Comparison of ENCODE assay signal across 2 cellular contexts in the genomic region with DNA sequence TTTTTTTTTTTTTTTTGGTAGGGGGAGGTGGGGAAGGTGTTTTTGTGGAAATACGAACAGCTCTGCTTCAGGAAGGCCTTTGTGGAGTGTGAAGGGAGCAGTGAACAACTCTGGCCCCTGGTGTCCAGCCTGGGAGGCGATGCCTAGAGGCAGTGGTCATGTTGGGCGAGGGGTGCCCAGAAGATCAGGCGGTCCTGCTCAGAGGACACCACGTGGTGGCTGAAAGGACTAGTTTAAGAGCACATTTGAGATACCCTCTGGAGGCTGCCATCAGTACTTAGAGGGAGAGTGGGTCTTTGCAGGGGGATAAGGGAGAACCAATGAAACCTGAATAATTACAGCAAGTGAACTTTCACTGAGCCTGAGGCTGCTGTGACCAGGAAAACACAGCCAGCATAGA.
TF ChIP-seq lines count a peak whose summit lies in the region.

No MANE protein-coding gene starts in this region.

TF ChIP-seq in GM23338, 12 proteins besides CTCF, POLR2A, EP300 and RAD21 (continues in another document):
- TF ChIP-seq EZH2 (IDR thresholded peaks at IDR 0.05; ENCODE audit: low read depth, unreplicated experiment) (no peak), EZH2phosphoT487 (IDR thresholded peaks at IDR 0.05; ENCODE audit: unreplicated experiment) (no peak), POLR2AphosphoS5 (IDR thresholded peaks at IDR 0.05; ENCODE audit: low read depth) (no peak), STAT1 (IDR thresholded peaks at IDR 0.05; ENCODE audit: unreplicated experiment) (no peak), NANOG (IDR thresholded peaks at IDR 0.05; ENCODE audit: borderline replicate concordance) (no peak), CREB1 (CRISPR knock-in tag; IDR thresholded peaks at IDR 0.05; ENCODE audit: low read depth) (no peak), ZNF114 (CRISPR knock-in tag; IDR thresholded peaks at IDR 0.05) (no peak)
- TF ChIP-seq, protein P1, sequence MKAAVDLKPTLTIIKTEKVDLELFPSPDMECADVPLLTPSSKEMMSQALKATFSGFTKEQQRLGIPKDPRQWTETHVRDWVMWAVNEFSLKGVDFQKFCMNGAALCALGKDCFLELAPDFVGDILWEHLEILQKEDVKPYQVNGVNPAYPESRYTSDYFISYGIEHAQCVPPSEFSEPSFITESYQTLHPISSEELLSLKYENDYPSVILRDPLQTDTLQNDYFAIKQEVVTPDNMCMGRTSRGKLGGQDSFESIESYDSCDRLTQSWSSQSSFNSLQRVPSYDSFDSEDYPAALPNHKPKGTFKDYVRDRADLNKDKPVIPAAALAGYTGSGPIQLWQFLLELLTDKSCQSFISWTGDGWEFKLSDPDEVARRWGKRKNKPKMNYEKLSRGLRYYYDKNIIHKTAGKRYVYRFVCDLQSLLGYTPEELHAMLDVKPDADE (IDR thresholded peaks at IDR 0.05): no peak
- TF ChIP-seq, protein P2, sequence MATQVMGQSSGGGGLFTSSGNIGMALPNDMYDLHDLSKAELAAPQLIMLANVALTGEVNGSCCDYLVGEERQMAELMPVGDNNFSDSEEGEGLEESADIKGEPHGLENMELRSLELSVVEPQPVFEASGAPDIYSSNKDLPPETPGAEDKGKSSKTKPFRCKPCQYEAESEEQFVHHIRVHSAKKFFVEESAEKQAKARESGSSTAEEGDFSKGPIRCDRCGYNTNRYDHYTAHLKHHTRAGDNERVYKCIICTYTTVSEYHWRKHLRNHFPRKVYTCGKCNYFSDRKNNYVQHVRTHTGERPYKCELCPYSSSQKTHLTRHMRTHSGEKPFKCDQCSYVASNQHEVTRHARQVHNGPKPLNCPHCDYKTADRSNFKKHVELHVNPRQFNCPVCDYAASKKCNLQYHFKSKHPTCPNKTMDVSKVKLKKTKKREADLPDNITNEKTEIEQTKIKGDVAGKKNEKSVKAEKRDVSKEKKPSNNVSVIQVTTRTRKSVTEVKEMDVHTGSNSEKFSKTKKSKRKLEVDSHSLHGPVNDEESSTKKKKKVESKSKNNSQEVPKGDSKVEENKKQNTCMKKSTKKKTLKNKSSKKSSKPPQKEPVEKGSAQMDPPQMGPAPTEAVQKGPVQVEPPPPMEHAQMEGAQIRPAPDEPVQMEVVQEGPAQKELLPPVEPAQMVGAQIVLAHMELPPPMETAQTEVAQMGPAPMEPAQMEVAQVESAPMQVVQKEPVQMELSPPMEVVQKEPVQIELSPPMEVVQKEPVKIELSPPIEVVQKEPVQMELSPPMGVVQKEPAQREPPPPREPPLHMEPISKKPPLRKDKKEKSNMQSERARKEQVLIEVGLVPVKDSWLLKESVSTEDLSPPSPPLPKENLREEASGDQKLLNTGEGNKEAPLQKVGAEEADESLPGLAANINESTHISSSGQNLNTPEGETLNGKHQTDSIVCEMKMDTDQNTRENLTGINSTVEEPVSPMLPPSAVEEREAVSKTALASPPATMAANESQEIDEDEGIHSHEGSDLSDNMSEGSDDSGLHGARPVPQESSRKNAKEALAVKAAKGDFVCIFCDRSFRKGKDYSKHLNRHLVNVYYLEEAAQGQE (IDR thresholded peaks at IDR 0.05; ENCODE audit: unreplicated experiment): no peak
- TF ChIP-seq, protein P3, sequence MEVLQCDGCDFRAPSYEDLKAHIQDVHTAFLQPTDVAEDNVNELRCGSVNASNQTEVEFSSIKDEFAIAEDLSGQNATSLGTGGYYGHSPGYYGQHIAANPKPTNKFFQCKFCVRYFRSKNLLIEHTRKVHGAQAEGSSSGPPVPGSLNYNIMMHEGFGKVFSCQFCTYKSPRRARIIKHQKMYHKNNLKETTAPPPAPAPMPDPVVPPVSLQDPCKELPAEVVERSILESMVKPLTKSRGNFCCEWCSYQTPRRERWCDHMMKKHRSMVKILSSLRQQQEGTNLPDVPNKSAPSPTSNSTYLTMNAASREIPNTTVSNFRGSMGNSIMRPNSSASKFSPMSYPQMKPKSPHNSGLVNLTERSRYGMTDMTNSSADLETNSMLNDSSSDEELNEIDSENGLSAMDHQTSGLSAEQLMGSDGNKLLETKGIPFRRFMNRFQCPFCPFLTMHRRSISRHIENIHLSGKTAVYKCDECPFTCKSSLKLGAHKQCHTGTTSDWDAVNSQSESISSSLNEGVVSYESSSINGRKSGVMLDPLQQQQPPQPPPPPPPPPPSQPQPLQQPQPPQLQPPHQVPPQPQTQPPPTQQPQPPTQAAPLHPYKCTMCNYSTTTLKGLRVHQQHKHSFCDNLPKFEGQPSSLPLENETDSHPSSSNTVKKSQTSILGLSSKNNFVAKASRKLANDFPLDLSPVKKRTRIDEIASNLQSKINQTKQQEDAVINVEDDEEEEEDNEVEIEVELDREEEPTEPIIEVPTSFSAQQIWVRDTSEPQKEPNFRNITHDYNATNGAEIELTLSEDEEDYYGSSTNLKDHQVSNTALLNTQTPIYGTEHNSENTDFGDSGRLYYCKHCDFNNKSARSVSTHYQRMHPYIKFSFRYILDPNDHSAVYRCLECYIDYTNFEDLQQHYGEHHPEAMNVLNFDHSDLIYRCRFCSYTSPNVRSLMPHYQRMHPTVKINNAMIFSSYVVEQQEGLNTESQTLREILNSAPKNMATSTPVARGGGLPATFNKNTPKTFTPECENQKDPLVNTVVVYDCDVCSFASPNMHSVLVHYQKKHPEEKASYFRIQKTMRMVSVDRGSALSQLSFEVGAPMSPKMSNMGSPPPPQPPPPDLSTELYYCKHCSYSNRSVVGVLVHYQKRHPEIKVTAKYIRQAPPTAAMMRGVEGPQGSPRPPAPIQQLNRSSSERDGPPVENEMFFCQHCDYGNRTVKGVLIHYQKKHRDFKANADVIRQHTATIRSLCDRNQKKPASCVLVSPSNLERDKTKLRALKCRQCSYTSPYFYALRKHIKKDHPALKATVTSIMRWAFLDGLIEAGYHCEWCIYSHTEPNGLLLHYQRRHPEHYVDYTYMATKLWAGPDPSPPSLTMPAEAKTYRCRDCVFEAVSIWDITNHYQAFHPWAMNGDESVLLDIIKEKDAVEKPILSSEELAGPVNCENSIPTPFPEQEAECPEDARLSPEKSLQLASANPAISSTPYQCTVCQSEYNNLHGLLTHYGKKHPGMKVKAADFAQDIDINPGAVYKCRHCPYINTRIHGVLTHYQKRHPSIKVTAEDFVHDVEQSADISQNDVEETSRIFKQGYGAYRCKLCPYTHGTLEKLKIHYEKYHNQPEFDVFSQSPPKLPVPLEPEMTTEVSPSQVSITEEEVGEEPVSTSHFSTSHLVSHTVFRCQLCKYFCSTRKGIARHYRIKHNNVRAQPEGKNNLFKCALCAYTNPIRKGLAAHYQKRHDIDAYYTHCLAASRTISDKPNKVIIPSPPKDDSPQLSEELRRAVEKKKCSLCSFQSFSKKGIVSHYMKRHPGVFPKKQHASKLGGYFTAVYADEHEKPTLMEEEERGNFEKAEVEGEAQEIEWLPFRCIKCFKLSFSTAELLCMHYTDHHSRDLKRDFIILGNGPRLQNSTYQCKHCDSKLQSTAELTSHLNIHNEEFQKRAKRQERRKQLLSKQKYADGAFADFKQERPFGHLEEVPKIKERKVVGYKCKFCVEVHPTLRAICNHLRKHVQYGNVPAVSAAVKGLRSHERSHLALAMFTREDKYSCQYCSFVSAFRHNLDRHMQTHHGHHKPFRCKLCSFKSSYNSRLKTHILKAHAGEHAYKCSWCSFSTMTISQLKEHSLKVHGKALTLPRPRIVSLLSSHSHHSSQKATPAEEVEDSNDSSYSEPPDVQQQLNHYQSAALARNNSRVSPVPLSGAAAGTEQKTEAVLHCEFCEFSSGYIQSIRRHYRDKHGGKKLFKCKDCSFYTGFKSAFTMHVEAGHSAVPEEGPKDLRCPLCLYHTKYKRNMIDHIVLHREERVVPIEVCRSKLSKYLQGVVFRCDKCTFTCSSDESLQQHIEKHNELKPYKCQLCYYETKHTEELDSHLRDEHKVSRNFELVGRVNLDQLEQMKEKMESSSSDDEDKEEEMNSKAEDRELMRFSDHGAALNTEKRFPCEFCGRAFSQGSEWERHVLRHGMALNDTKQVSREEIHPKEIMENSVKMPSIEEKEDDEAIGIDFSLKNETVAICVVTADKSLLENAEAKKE (CRISPR knock-in tag; IDR thresholded peaks at IDR 0.05): no peak

TF ChIP-seq in IMR-90, 13 proteins besides CTCF, POLR2A, EP300 and RAD21:
- TF ChIP-seq MXI1 (IDR thresholded peaks at IDR 0.05; ENCODE audit: borderline replicate concordance, low read depth, low read length) (no peak), FOS (IDR thresholded peaks at IDR 0.05; ENCODE audit: low read depth, low read length) (no peak), MAZ (IDR thresholded peaks at IDR 0.05; ENCODE audit: borderline replicate concordance, low read depth, low read length) (no peak), RFX5 (IDR thresholded peaks at IDR 0.05; ENCODE audit: low read depth, low read length) (no peak)
